14 cellular contexts compared by ENCODE assay signal in the genomic region with DNA sequence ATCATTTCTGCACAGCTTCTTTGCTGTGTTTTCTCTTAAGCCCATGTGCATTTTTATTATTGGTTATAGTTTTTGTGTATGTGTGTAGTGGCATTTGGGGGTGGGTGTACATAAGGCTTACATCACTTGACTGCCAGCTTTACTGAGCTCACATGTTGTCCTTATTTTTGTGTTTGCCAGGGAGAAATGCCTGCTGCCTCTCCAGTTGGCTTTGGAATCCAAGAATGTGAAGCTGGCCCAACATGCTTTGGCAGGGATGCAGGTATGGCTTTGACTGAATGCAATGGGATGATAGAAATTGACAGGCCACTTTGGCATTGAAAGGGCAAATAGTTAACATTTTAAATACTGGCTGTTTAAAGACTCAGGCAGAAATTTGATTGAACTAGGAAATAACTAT. TPM values are rescaled to one million over a fixed set of nuclear protein-coding genes. Genes with fewer than 3 reads are reported as not detected.
DNase-seq lines count a peak whose midpoint lies in the region; ATAC-seq lines count a peak whose summit lies in the region.
"Had no signal": no experiment of that assay in that cellular context is flagged by ENCODE, and none has a peak within 500 bp of the region (broad histone marks: within the 10 kb centered on the region; RNA-seq: fewer than 3 reads in every experiment).

No MANE protein-coding gene starts in this region.

- peak; percentile 72 for ATAC-seq in left ventricle myocardium superior
- ATAC-seq in GM18907 (IDR thresholded peaks at IDR 0.05; ENCODE audit: unreplicated experiment), result no peak
- ATAC-seq: K562 had no signal

- H3K4me3 ChIP-seq in MG63, result no peak overlapping the region
- H3K4me3 ChIP-seq: BLaER1, K562 had no signal

- no peaks in the 10 kb centered on the region for H3K27me3 ChIP-seq in MG63
- H3K27me3 ChIP-seq: BLaER1 had no signal

- H3K36me3 ChIP-seq in MG63, result no peaks in the 10 kb centered on the region; the same call in 1 of the 2 replicates
- H3K36me3 ChIP-seq: BLaER1 had no signal

- intact Hi-C loops in left ventricle myocardium superior (cut with micrococcal nuclease), result no loop called here

- DNase-seq in Ammon's horn (ENCODE audit: low spot score) (peak; percentile 54), MG63 (peak; percentile 38), cerebellar cortex (ENCODE audit: low spot score) (peak; percentile 95), left ventricle myocardium superior (no peak), NCI-H510A (lab: John Stamatoyannopoulos, UW) (no peak), inferior parietal cortex (ENCODE audit: extremely low spot score) (no peak)
- DNase-seq: CD8-positive, alpha-beta memory T cell; DMS53; GOT3; H9 had no signal

- H3K9me3 ChIP-seq in MG63, result no peaks in the 10 kb centered on the region
- H3K9me3 ChIP-seq: BLaER1 had no signal

RNA-seq across cellular contexts. Expression of a gene that starts 11.4 kb away (rescaled TPM):
- total RNA-seq in MG63 (2014; rRNA removed; shearing (Covaris generic); ENCODE audit: low replicate concordance), result not detected in 2 replicates
- not detected for total RNA-seq in left ventricle myocardium superior
- total RNA-seq: A673; CD8-positive, alpha-beta memory T cell; H9; K562 had no signal

RNA-seq across cellular contexts. Expression of a gene that starts 45.1 kb away (rescaled TPM):
- 3.7 and 5.1 TPM in 2 replicates for total RNA-seq in MG63 (2014; rRNA removed; shearing (Covaris generic); ENCODE audit: low replicate concordance)
- total RNA-seq in left ventricle myocardium superior, result 2.3 TPM

Comparison
In these comparisons a context has a peak if more than half of its experiments do, and no peak if none do; other contexts are left out.
1. DNase-seq: peak in Ammon's horn (single experiment), MG63 (single experiment) and cerebellar cortex (single experiment); none in left ventricle myocardium superior (single experiment), NCI-H510A (single experiment) and inferior parietal cortex (single experiment).